8 cellular contexts compared by ENCODE assay signal in genomic region chr7:5422324-5423271, GRCh38. TPM values are rescaled to one million over a fixed set of nuclear protein-coding genes. Genes with fewer than 3 reads are reported as not detected.
A peak's percentile ranks its signal among the peaks of the same experiment; 100 is the strongest.
DNase-seq lines count a peak whose midpoint lies in the region; ATAC-seq lines count a peak whose summit lies in the region.

No MANE protein-coding gene starts in this region.

- H3K4me1 Mint-ChIP-seq in IgD-negative memory B cell = peaks cover 9 to 17% (median 10%) of the 10 kb centered on the region in 3 donors
- peaks cover 39% of the 10 kb centered on the region for H3K4me1 Mint-ChIP-seq in activated naive CD8-positive, alpha-beta T cell (ENCODE audit: low read depth)

- peak; percentile 47 for DNase-seq in COLO829 (ENCODE audit: low spot score)
- DNase-seq in left ventricle myocardium superior = peak; percentile 59
- DNase-seq in retina = peak; percentile 72
- DNase-seq in COR-L47 (lab: John Stamatoyannopoulos, UW) = no peak

- ATAC-seq in left ventricle myocardium superior (no peak), GM18907 (IDR thresholded peaks at IDR 0.05; ENCODE audit: unreplicated experiment) (no peak), HG02610 (IDR thresholded peaks at IDR 0.05; ENCODE audit: unreplicated experiment) (no peak)

- peak overlapping the region; percentile 16 to 88 (median 84) for H3K27ac Mint-ChIP-seq in IgD-negative memory B cell
- H3K27ac Mint-ChIP-seq in activated naive CD8-positive, alpha-beta T cell = no peak overlapping the region

- no peaks in the 10 kb centered on the region for H3K36me3 Mint-ChIP-seq in IgD-negative memory B cell
- H3K36me3 Mint-ChIP-seq in activated naive CD8-positive, alpha-beta T cell = no peaks in the 10 kb centered on the region

- peaks cover 63% of the 10 kb centered on the region for H3K27me3 Mint-ChIP-seq in IgD-negative memory B cell
- H3K27me3 Mint-ChIP-seq in activated naive CD8-positive, alpha-beta T cell = peaks cover 25% of the 10 kb centered on the region

- H3K9me3 Mint-ChIP-seq in IgD-negative memory B cell = peaks cover 0 to 3% (median 0%) of the 10 kb centered on the region in 3 donors
- no peaks in the 10 kb centered on the region for H3K9me3 Mint-ChIP-seq in activated naive CD8-positive, alpha-beta T cell (ENCODE audit: low read depth)

- H3K4me3 Mint-ChIP-seq in IgD-negative memory B cell = peak overlapping the region; percentile 74 to 91 (median 84)
- H3K4me3 Mint-ChIP-seq in activated naive CD8-positive, alpha-beta T cell = peak overlapping the region; percentile 76

- intact Hi-C loops in left ventricle myocardium superior (cut with micrococcal nuclease) = no loop called here

RNA-seq across cellular contexts. Expression of gene TNRC18, which starts 1.0 kb away (rescaled TPM):
- 1.3 TPM for polyA plus RNA-seq in IgD-negative memory B cell
- total RNA-seq in left ventricle myocardium superior = 29.5 TPM
